1 cellular context compared by ENCODE assay signal in genomic region chr6:135021310-135022049, GRCh38.
TF ChIP-seq lines count a peak whose summit lies in the region.

No MANE protein-coding gene starts in this region.

TF ChIP-seq in GM12878, 131 proteins besides CTCF, POLR2A, EP300 and RAD21 (continued from another document and continues in another):
- no peak for TF ChIP-seq CEBPZ (IDR thresholded peaks at IDR 0.05; ENCODE audit: low read depth, low read length)
- 0 out of 2 replicates have a peak, but pooled peaks have one; percentile 12 for TF ChIP-seq GABPA (IDR thresholded peaks at IDR 0.05; ENCODE audit: low read depth)
- no peak for TF ChIP-seq ZBTB40 (IDR thresholded peaks at IDR 0.05; ENCODE audit: borderline replicate concordance)
- no peak for TF ChIP-seq E2F4 (IDR thresholded peaks at IDR 0.05; ENCODE audit: low read depth, low read length)
- TF ChIP-seq GATAD2B (conservative IDR thresholded peaks at IDR 0.05; ENCODE audit: low read depth), result no peak
- peak; percentile 41; the same call in 1 of the 2 replicates for TF ChIP-seq CREM (IDR thresholded peaks at IDR 0.05; ENCODE audit: low read depth)
- TF ChIP-seq HSF1 (IDR thresholded peaks at IDR 0.05; ENCODE audit: low read depth, low read length), result no peak
- TF ChIP-seq ATF3 (IDR thresholded peaks at IDR 0.05; ENCODE audit: borderline replicate concordance, extremely low read depth, low read depth, low read length), result no peak
- no peak for TF ChIP-seq SP1 (IDR thresholded peaks at IDR 0.05; ENCODE audit: low read depth, low read length)
- TF ChIP-seq SREBF2 (IDR thresholded peaks at IDR 0.05; ENCODE audit: low read length), result no peak
- TF ChIP-seq SRF (IDR thresholded peaks at IDR 0.05; ENCODE audit: low read depth in 2 of 2, low read length in 2 of 2), result no peak
- no peak for TF ChIP-seq FOXK2 (IDR thresholded peaks at IDR 0.05)
- TF ChIP-seq MEF2A (IDR thresholded peaks at IDR 0.05; ENCODE audit: insufficient read depth, low read depth, low read length), result peak; percentile 65
- TF ChIP-seq KDM1A (IDR thresholded peaks at IDR 0.05; ENCODE audit: borderline replicate concordance), result no peak
- no peak for TF ChIP-seq NR2C1 (IDR thresholded peaks at IDR 0.05)
- TF ChIP-seq IRF5 (IDR thresholded peaks at IDR 0.05; ENCODE audit: borderline replicate concordance), result no peak
- no peak for TF ChIP-seq IRF3 (IDR thresholded peaks at IDR 0.05)
- no peak for TF ChIP-seq ELK1 (IDR thresholded peaks at IDR 0.05; ENCODE audit: low read depth, low read length)
- TF ChIP-seq NBN (IDR thresholded peaks at IDR 0.05), result no peak
- no peak for TF ChIP-seq SIX5 (IDR thresholded peaks at IDR 0.05; ENCODE audit: low read depth, low read length, severe bottlenecking)
- TF ChIP-seq TAF1 (IDR thresholded peaks at IDR 0.05; ENCODE audit: borderline replicate concordance, low read depth, low read length), result no peak
- TF ChIP-seq CBX3 (IDR thresholded peaks at IDR 0.05; ENCODE audit: borderline replicate concordance, low read depth), result no peak
- no peak for TF ChIP-seq ZNF622 (IDR thresholded peaks at IDR 0.05)
- TF ChIP-seq STAT1 (conservative IDR thresholded peaks at IDR 0.05), result no peak
- TF ChIP-seq USF2 (IDR thresholded peaks at IDR 0.05; ENCODE audit: borderline replicate concordance, low read depth, low read length), result no peak
- no peak for TF ChIP-seq TCF7 (IDR thresholded peaks at IDR 0.05; ENCODE audit: borderline replicate concordance)
- TF ChIP-seq HDAC6 (IDR thresholded peaks at IDR 0.05; ENCODE audit: unreplicated experiment), result no peak
- no peak for TF ChIP-seq ZNF687 (IDR thresholded peaks at IDR 0.05)
- TF ChIP-seq FOXM1 (IDR thresholded peaks at IDR 0.05; ENCODE audit: low read depth, low read length), result peak; percentile 52; the same call in 1 of the 2 replicates
- TF ChIP-seq USF1 (IDR thresholded peaks at IDR 0.05; ENCODE audit: borderline replicate concordance, extremely low read length, insufficient read depth, low read depth, low read length), result no peak
- no peak for TF ChIP-seq RELA (IDR thresholded peaks at IDR 0.05; ENCODE audit: borderline replicate concordance, partially characterized antibody)
- TF ChIP-seq ZBTB33 (IDR thresholded peaks at IDR 0.05), result no peak
- TF ChIP-seq STAT3 (IDR thresholded peaks at IDR 0.05; ENCODE audit: low read depth, low read length), result no peak
